In genomic region chr7:43735403-43735801, GRCh38 we compare ENCODE assay signal across 12 cellular contexts. TPM values are rescaled to one million over a fixed set of nuclear protein-coding genes. Genes with fewer than 3 reads are reported as not detected.
DNase-seq lines count a peak whose midpoint lies in the region; ATAC-seq and TF ChIP-seq lines count a peak whose summit lies in the region.
"Had no signal": no experiment of that assay in that cellular context is flagged by ENCODE, and none has a peak within 500 bp of the region (broad histone marks: within the 10 kb centered on the region; RNA-seq: fewer than 3 reads in every experiment).

No MANE protein-coding gene starts in this region.

- H3K4me3 Mint-ChIP-seq in activated T-cell treated with anti-CD3 and anti-CD28 coated beads, Interleukin-2, amount 50 U/mL, for 72 hours: peak overlapping the region; percentile 17 to 53

- TF ChIP-seq CTCF in hepatocyte (IDR thresholded peaks at IDR 0.05; ENCODE audit: poor library complexity) (no peak), GM13976 (IDR thresholded peaks at IDR 0.05; ENCODE audit: borderline replicate concordance, control extremely low read depth, extremely low read depth, insufficient read depth, missing control alignments) (no peak)

- H3K27ac Mint-ChIP-seq in activated T-cell treated with anti-CD3 and anti-CD28 coated beads, Interleukin-2, amount 50 U/mL, for 72 hours: peak overlapping the region; percentile 10

- H3K4me1 Mint-ChIP-seq in activated T-cell treated with anti-CD3 and anti-CD28 coated beads, Interleukin-2, amount 50 U/mL, for 72 hours (ENCODE audit: low read depth): peaks cover 32% of the 10 kb centered on the region

- no peak overlapping the region for H2AFZ ChIP-seq in hepatocyte

- H3K9me3 ChIP-seq in hepatocyte (ENCODE audit: low read depth): no peaks in the 10 kb centered on the region
- H3K9me3 ChIP-seq: psoas muscle had no signal

- in situ Hi-C loops in GM13976 (cut with MboI; ENCODE audit: low sequenced_read_pairs, unreplicated experiment): loop anchor here (10.0 kb wide), 1 partner anchor 99 kb away; no protein-coding TSS in a partner anchor

- ATAC-seq in activated T-cell treated with anti-CD3 and anti-CD28 coated beads, Interleukin-2, amount 50 U/mL, for 72 hours (replicated peaks in 1 of 2): peak in 1 of 2 donors; percentile 47
- ATAC-seq in GM21423 (IDR thresholded peaks at IDR 0.05; ENCODE audit: unreplicated experiment): peak; percentile 5
- ATAC-seq in HG03108 (IDR thresholded peaks at IDR 0.05; ENCODE audit: unreplicated experiment): peak; percentile 20
- ATAC-seq: psoas muscle had no signal

- no peak overlapping the region for H3K4me2 ChIP-seq in hepatocyte

- DNase-seq in activated T-cell treated with anti-CD3 and anti-CD28 coated beads, Interleukin-2, amount 50 U/mL, for 72 hours: peak; percentile 27 to 36
- DNase-seq in activated T-cell treated with anti-CD3 and anti-CD28 coated beads, Interleukin-2, amount 50 U/mL, for 48 hours: no peak
- DNase-seq in hepatocyte (ENCODE audit: low spot score): no peak
- DNase-seq in GM13976 (ENCODE audit: low spot score): no peak
- DNase-seq in NCI-H82 treated with DMSO at 0.1 percent for 48 hours (lab: John Stamatoyannopoulos, UW; ENCODE audit: unreplicated experiment): no peak
- DNase-seq in NCI-H446 (lab: John Stamatoyannopoulos, UW): no peak
- DNase-seq: ACHN, psoas muscle had no signal

- no peak overlapping the region for H3K4me3 ChIP-seq in hepatocyte
- H3K4me3 ChIP-seq: psoas muscle had no signal

- H3K27me3 ChIP-seq in hepatocyte: no peaks in the 10 kb centered on the region

- no peaks in the 10 kb centered on the region for H3K9me2 ChIP-seq in hepatocyte (replicated peaks; ENCODE audit: insufficient read depth)

- no peaks in the 10 kb centered on the region for H4K20me1 ChIP-seq in hepatocyte (ENCODE audit: insufficient read depth, poor library complexity, severe bottlenecking)

- no peaks in the 10 kb centered on the region for H3K36me3 ChIP-seq in hepatocyte (replicated peaks; ENCODE audit: insufficient read depth, low read depth)

- H3K27me3 Mint-ChIP-seq in activated T-cell treated with anti-CD3 and anti-CD28 coated beads, Interleukin-2, amount 50 U/mL, for 72 hours (ENCODE audit: low read depth): peaks cover 14% of the 10 kb centered on the region
- H3K27me3 Mint-ChIP-seq: central memory CD8-positive, alpha-beta T cell had no signal

- no peaks in the 10 kb centered on the region for H3K9me3 Mint-ChIP-seq in activated T-cell treated with anti-CD3 and anti-CD28 coated beads, Interleukin-2, amount 50 U/mL, for 72 hours
- H3K9me3 Mint-ChIP-seq: central memory CD8-positive, alpha-beta T cell; mesothelial cell of epicardium had no signal

- no peaks in the 10 kb centered on the region for H3K36me3 Mint-ChIP-seq in activated T-cell treated with anti-CD3 and anti-CD28 coated beads, Interleukin-2, amount 50 U/mL, for 72 hours (ENCODE audit: insufficient read depth in 2 of 2)
- H3K36me3 Mint-ChIP-seq: mesothelial cell of epicardium had no signal

- 100% methylated on average over 1 of the region's 1 CpG for WGBS in hepatocyte (ENCODE audit: low lambda C conversion rate, missing lambda C conversion rate)

- peaks cover 1% of the 10 kb centered on the region for H3K4me1 ChIP-seq in hepatocyte (ENCODE audit: insufficient read depth)

- peaks cover 2% of the 10 kb centered on the region for H3K79me2 ChIP-seq in hepatocyte

- peak overlapping the region; percentile 4 for H3K27ac ChIP-seq in hepatocyte
- H3K27ac ChIP-seq: psoas muscle had no signal

RNA-seq across cellular contexts. Expression of gene COA1, which starts 6.1 kb away (rescaled TPM):
- total RNA-seq in activated T-cell treated with anti-CD3 and anti-CD28 coated beads, Interleukin-2, amount 50 U/mL, for 72 hours: 100 to 1,000 TPM in 1 of 2 donors, 10 to 100 TPM in 1; 85.4 to 106 TPM
- total RNA-seq in hepatocyte: 55.2 and 60.5 TPM in 2 replicates
- 50.5 and 52.1 TPM in 2 replicates for polyA plus RNA-seq in hepatocyte

RNA-seq across cellular contexts. Expression of gene BLVRA, which starts 23.1 kb away (rescaled TPM):
- total RNA-seq in activated T-cell treated with anti-CD3 and anti-CD28 coated beads, Interleukin-2, amount 50 U/mL, for 72 hours: 10 to 100 TPM; 29.8 to 36.1 TPM
- 17.9 and 21.0 TPM in 2 replicates for total RNA-seq in hepatocyte
- 29.2 and 34.2 TPM in 2 replicates for polyA plus RNA-seq in hepatocyte

Comparison
In these comparisons a context has a peak if more than half of its experiments do, and no peak if none do; other contexts are left out.
1. DNase-seq: peak in activated T-cell treated with anti-CD3 and anti-CD28 coated beads, Interleukin-2, amount 50 U/mL, for 72 hours (2 of 2); none in activated T-cell treated with anti-CD3 and anti-CD28 coated beads, Interleukin-2, amount 50 U/mL, for 48 hours (0 of 2), hepatocyte (single experiment), GM13976 (single experiment), NCI-H82 treated with DMSO at 0.1 percent for 48 hours (single experiment) and NCI-H446 (0 of 2).